8 cellular contexts compared by ENCODE assay signal in the genomic region with DNA sequence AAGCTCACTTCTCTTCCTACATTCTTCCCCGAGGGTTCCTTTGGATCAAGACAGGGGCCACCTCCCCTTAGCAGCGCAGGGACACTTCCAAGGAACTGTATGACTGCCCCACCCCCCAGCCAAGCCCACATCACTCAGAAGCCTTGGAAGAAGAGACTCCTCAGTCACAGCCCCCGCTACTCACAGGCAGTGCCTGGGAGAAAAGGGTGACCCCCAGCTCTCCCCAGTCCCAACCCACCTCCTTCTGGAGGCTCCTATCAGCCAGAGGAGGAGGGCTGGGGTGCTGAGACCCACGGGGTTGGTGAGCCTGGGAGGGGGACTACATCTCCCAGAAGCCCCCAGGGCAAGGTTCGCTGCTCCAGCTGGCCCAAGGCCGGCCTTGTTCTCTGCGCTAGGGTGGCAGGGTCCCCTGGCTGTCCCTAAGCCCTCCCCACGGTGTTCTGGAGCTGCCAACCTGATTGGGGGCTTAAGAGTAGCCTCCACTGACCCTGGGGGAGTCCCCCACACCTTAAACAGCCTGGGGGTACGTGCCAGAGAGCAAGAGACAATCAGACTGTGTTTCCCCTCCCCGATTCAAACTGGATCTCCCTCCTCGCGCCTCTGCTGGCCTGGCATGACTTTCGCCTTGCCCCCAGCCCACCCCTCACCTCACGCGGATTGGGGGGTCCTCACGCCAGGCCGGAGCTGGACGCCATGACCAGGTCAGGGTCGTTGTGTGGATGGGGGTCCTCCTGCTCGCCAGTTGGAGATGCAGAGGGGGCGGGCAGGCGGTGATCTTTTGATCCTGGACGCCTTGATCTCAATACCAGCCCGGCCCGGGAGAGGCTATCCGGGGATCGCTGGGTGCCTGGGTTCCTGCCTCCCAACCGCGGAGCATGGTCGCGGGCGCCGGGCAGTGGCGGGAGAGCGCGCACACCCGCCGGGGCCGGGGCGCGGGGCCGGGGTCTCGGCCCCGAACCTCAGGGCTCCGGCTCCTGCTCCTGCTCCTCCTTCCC. TPM values are rescaled to one million over a fixed set of nuclear protein-coding genes. Genes with fewer than 3 reads are reported as not detected.
DNase-seq lines count a peak whose midpoint lies in the region; ATAC-seq and TF ChIP-seq lines count a peak whose summit lies in the region.

No MANE protein-coding gene starts in this region.

- H3K4me3 ChIP-seq in BE2C (ENCODE audit: low read depth, low read length) (peak overlapping the region; percentile 92), colonic mucosa (peak overlapping the region; percentile 88), lung (peak overlapping the region; percentile 91)

- TF ChIP-seq CTCF in BE2C (IDR thresholded peaks at IDR 0.05; ENCODE audit: low read depth, low read length) (no peak), colonic mucosa (IDR thresholded peaks at IDR 0.05) (no peak), lung (IDR thresholded peaks at IDR 0.05; ENCODE audit: control extremely low read depth, extremely low read depth) (no peak), omental fat pad (IDR thresholded peaks at IDR 0.05) (no peak)

- intact Hi-C loops in colonic mucosa (cut with DNase I) = loop anchor here (5.0 kb wide), 1 partner anchor 172 kb away; a partner anchor contains a TSS

- H3K36me3 ChIP-seq in BE2C = no peaks in the 10 kb centered on the region
- no peaks in the 10 kb centered on the region for H3K36me3 ChIP-seq in colonic mucosa
- no peaks in the 10 kb centered on the region for H3K36me3 ChIP-seq in lung (ENCODE audit: control insufficient read depth in 2 of 2, insufficient read depth in 2 of 2, low read length in 2 of 2)

- peak; percentile 77 for DNase-seq in BE2C
- DNase-seq in SW480 (ENCODE audit: low spot score) = peak; percentile 40
- peak; percentile 78 for DNase-seq in colonic mucosa
- DNase-seq in lung (ENCODE audit: low spot score) = no peak
- DNase-seq in omental fat pad (ENCODE audit: low spot score) = no peak

- H3K4me1 ChIP-seq in BE2C = peaks cover 44% of the 10 kb centered on the region
- H3K4me1 ChIP-seq in colonic mucosa = peaks cover 41% of the 10 kb centered on the region
- peaks cover 0 to 26% of the 10 kb centered on the region in 2 donors for H3K4me1 ChIP-seq in lung (ENCODE audit: control insufficient read depth in 2 of 2, insufficient read depth in 2 of 2, low read length in 2 of 2)

- 1% methylated on average over 39 to 45 of the region's 45 CpGs for WGBS in lung, 2 donors

- TF ChIP-seq POLR2A in GM19193 (IDR thresholded peaks at IDR 0.05; ENCODE audit: extremely low read depth, insufficient read depth, insufficient read length) = peak; percentile 31

- peak overlapping the region; percentile 95 to 97 for H3K9ac ChIP-seq in colonic mucosa (ENCODE audit: low read depth in 2 of 2, low read length in 2 of 2)

- H3K27ac ChIP-seq in colonic mucosa (peak overlapping the region; percentile 100), lung (ENCODE audit: low read depth in 1 of 2, low read length in 1 of 2) (peak overlapping the region; percentile 88 to 93), temporal lobe (ENCODE audit: low read depth, low read length) (peak overlapping the region; percentile 67)

- H3K27me3 ChIP-seq in BE2C (no peaks in the 10 kb centered on the region), colonic mucosa (no peaks in the 10 kb centered on the region), lung (ENCODE audit: control insufficient read depth, insufficient read depth) (no peaks in the 10 kb centered on the region)

- H3K9me3 ChIP-seq in BE2C (no peaks in the 10 kb centered on the region), colonic mucosa (no peaks in the 10 kb centered on the region), lung (ENCODE audit: control insufficient read depth in 2 of 2, insufficient read depth in 1 of 2, low read length in 1 of 2) (no peaks in the 10 kb centered on the region)

- ATAC-seq in lung (ENCODE audit: insufficient read depth, low FRiP score) = no peak
- ATAC-seq in omental fat pad (ENCODE audit: low FRiP score) = no peak
- ATAC-seq in GM18867 (IDR thresholded peaks at IDR 0.05; ENCODE audit: unreplicated experiment) = no peak

RNA-seq across cellular contexts. Expression of a gene that starts 0.8 kb away (rescaled TPM):
- polyA plus RNA-seq in BE2C (2012; ENCODE audit: insufficient read depth, insufficient read length, low read depth) = 104 TPM
- total RNA-seq in colonic mucosa (10 to 100 TPM; 31.4 to 37.4 TPM), lung (10 to 100 TPM; 39.6 to 91.0 TPM), temporal lobe (19.9 TPM), omental fat pad (10 to 100 TPM; 13.5 to 24.0 (median 17.3) TPM)
- 10 to 100 TPM; 23.3 to 30.4 TPM for polyA plus RNA-seq in lung

RNA-seq across cellular contexts. Expression of a gene that starts 31.2 kb away (rescaled TPM):
- 0.94 TPM for polyA plus RNA-seq in BE2C (2012; ENCODE audit: insufficient read depth, insufficient read length, low read depth)
- total RNA-seq in colonic mucosa = not detected
- total RNA-seq in lung = not detected
- under 1 TPM in 1 of 2 donors, not detected in 1; 0.07 TPM for polyA plus RNA-seq in lung
- not detected for total RNA-seq in temporal lobe
- not detected for total RNA-seq in omental fat pad

RNA-seq across cellular contexts. Expression of a gene that starts 41.2 kb away (rescaled TPM):
- not detected for polyA plus RNA-seq in BE2C (2012; ENCODE audit: insufficient read depth, insufficient read length, low read depth)
- total RNA-seq in colonic mucosa (under 1 TPM; 0.05 to 0.19 TPM), lung (under 1 TPM in 1 of 2 donors, not detected in 1; 0.48 TPM), temporal lobe (not detected), omental fat pad (under 1 TPM in 2 of 4 donors, not detected in 2; 0.09 to 0.12 TPM)
- polyA plus RNA-seq in lung = under 1 TPM; 0.16 to 0.65 TPM

RNA-seq across cellular contexts. Expression of a gene that starts 46.7 kb away (rescaled TPM):
- not detected for polyA plus RNA-seq in BE2C (2012; ENCODE audit: insufficient read depth, insufficient read length, low read depth)
- not detected for total RNA-seq in colonic mucosa
- total RNA-seq in lung = not detected
- not detected for polyA plus RNA-seq in lung
- total RNA-seq in temporal lobe = not detected
- total RNA-seq in omental fat pad = not detected

Comparison
In these comparisons a context has a peak if more than half of its experiments do, and no peak if none do; other contexts are left out.
1. DNase-seq: peak in BE2C (single experiment), SW480 (single experiment) and colonic mucosa (single experiment); none in lung (single experiment) and omental fat pad (single experiment).
2. Peak in every context shown above with its lines, with median percentiles within 50 percentile points of each other: H3K4me3 ChIP-seq and H3K27ac ChIP-seq.